Comparison of ENCODE assay signal across 7 cellular contexts in the genomic region with DNA sequence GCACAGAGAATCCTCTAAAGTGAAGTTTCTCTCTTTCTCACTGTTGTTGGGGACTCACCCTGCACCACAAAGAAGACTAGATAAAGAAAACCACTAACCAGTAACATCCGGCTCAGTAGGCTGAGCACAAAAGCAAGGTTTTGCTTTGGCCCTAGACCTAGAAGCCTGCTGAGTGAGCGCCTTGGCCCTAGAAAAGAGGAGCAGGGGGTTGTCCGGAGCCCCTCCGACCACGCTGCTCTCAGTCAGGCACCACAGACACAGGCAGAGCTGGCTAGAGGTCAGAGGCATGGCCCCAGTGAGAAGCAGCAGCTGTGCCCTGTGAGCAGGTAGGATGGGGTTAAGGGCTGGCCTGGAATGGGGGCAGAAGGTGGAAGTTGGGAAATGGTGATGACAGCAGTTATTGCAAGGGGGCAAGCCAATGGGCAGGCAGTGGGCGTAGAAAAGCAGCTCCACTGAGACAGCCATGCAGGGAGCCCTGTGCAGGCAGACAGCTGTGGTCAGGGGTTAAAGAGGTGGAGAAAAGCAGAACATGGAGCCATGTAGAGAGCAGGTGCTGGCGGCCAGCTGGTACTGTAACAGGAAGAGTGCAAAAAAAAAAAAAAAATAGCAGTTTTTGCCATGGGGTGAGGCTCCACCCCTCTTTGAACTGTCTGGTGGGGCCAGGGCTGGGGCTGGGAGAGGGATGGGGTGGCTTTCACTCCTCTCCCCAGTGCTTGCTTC. TPM values are rescaled to one million over a fixed set of nuclear protein-coding genes. Genes with fewer than 3 reads are reported as not detected.
DNase-seq lines count a peak whose midpoint lies in the region; ATAC-seq and TF ChIP-seq lines count a peak whose summit lies in the region.

No MANE protein-coding gene starts in this region.

- no peak for TF ChIP-seq CTCF in suprapubic skin (IDR thresholded peaks at IDR 0.05)

- peaks cover 2% of the 10 kb centered on the region for H3K27me3 Mint-ChIP-seq in activated naive CD4-positive, alpha-beta T cell treated with anti-CD3 and anti-CD28 coated beads for 36 hours (ENCODE audit: low read depth)

- no peak for TF ChIP-seq POLR2A in suprapubic skin (IDR thresholded peaks at IDR 0.05)

- 78% methylated on average over 7 of the region's 7 CpGs for WGBS in suprapubic skin

- H3K27me3 ChIP-seq in suprapubic skin, result no peaks in the 10 kb centered on the region

- H3K4me3 Mint-ChIP-seq in activated naive CD4-positive, alpha-beta T cell treated with anti-CD3 and anti-CD28 coated beads for 36 hours, result peak overlapping the region; percentile 69

- H3K9me3 Mint-ChIP-seq in activated naive CD4-positive, alpha-beta T cell treated with anti-CD3 and anti-CD28 coated beads for 36 hours, result no peaks in the 10 kb centered on the region

- no peaks in the 10 kb centered on the region for H3K9me3 ChIP-seq in suprapubic skin

- ATAC-seq in GM19043 (IDR thresholded peaks at IDR 0.05; ENCODE audit: low read depth, unreplicated experiment) (peak; percentile 79), HG02938 (IDR thresholded peaks at IDR 0.05; ENCODE audit: unreplicated experiment) (peak; percentile 91)

- CTCF ChIA-PET in activated naive CD4-positive, alpha-beta T cell treated with anti-CD3 and anti-CD28 coated beads for 36 hours (lab: Charles Lee), result interaction anchor here (0.8 to 8.5 kb wide), 12 partner anchors 11 to 387 kb away, joined by 3 to 159 read pairs (median 4); no protein-coding TSS in a partner anchor

- DNase-seq in NOMO-1 treated with dmso at 0.1 percent for 144 hours (lab: John Stamatoyannopoulos, UW; ENCODE audit: unreplicated experiment) (peak; percentile 98), retina (peak; percentile 13), suprapubic skin (ENCODE audit: low spot score in 2 of 2) (no peak), amygdala (lab: John Stamatoyannopoulos, UW) (no peak)
- peak; percentile 72 for DNase-seq in activated naive CD4-positive, alpha-beta T cell treated with anti-CD3 and anti-CD28 coated beads for 36 hours

- H3K27ac Mint-ChIP-seq in activated naive CD4-positive, alpha-beta T cell treated with anti-CD3 and anti-CD28 coated beads for 36 hours, result peak overlapping the region; percentile 57

- H3K4me1 ChIP-seq in suprapubic skin, result no peaks in the 10 kb centered on the region

- H3K27ac ChIP-seq in suprapubic skin, result no peak overlapping the region

- no peak overlapping the region for H3K4me3 ChIP-seq in suprapubic skin

- H3K36me3 Mint-ChIP-seq in activated naive CD4-positive, alpha-beta T cell treated with anti-CD3 and anti-CD28 coated beads for 36 hours (ENCODE audit: low read depth), result no peaks in the 10 kb centered on the region

- TF ChIP-seq EP300 in suprapubic skin (IDR thresholded peaks at IDR 0.05), result no peak

- H3K4me1 Mint-ChIP-seq in activated naive CD4-positive, alpha-beta T cell treated with anti-CD3 and anti-CD28 coated beads for 36 hours (ENCODE audit: low read depth), result peaks cover 54% of the 10 kb centered on the region

- no peaks in the 10 kb centered on the region for H3K36me3 ChIP-seq in suprapubic skin

- intact Hi-C loops in activated naive CD4-positive, alpha-beta T cell treated with anti-CD3 and anti-CD28 coated beads for 36 hours (cut with micrococcal nuclease), result loop anchor here (1.0 to 2.0 kb wide), 4 partner anchors 17 to 280 kb away; partner anchors contain the start of gene EPG5

RNA-seq across cellular contexts. Expression of gene SLC14A1, which starts 36.9 kb away (rescaled TPM):
- under 1 TPM; 0.26 to 0.74 TPM for total RNA-seq in activated naive CD4-positive, alpha-beta T cell treated with anti-CD3 and anti-CD28 coated beads for 36 hours
- total RNA-seq in suprapubic skin, result 10 to 100 TPM in 2 of 4 donors, 1 to 10 TPM in 2; 3.0 to 16.0 (median 10.1) TPM

Comparison
In these comparisons a context has a peak if more than half of its experiments do, and no peak if none do; other contexts are left out.
1. DNase-seq: peak in NOMO-1 treated with dmso at 0.1 percent for 144 hours (single experiment), activated naive CD4-positive, alpha-beta T cell treated with anti-CD3 and anti-CD28 coated beads for 36 hours (single experiment) and retina (single experiment); none in suprapubic skin (0 of 2) and amygdala (0 of 56).